13 cellular contexts compared by ENCODE assay signal in genomic region chr1:32764826-32765545, GRCh38. TPM values are rescaled to one million over a fixed set of nuclear protein-coding genes. Genes with fewer than 3 reads are reported as not detected.
A peak's percentile ranks its signal among the peaks of the same experiment; 100 is the strongest.
DNase-seq lines count a peak whose midpoint lies in the region; ATAC-seq, FAIRE-seq and TF ChIP-seq lines count a peak whose summit lies in the region.
"Had no signal": no experiment of that assay in that cellular context is flagged by ENCODE, and none has a peak within 500 bp of the region (broad histone marks: within the 10 kb centered on the region; RNA-seq: fewer than 3 reads in every experiment).

No MANE protein-coding gene starts in this region.

- TF ChIP-seq CTCF in heart right ventricle (IDR thresholded peaks at IDR 0.05) (no peak), Panc1 (IDR thresholded peaks at IDR 0.05) (no peak)

- in situ Hi-C loops in Panc1 (cut with HindIII; ENCODE audit: low pct_unique_long_range_greater_than_20kb, low sequenced_read_pairs): loop anchor here (10.0 kb wide), 1 partner anchor 50 kb away; no protein-coding TSS in a partner anchor

- H3K9ac ChIP-seq in iPS-15b (ENCODE audit: low read depth, low read length): peak overlapping the region; percentile 49

- no peaks in the 10 kb centered on the region for H3K9me3 ChIP-seq in heart right ventricle
- no peaks in the 10 kb centered on the region for H3K9me3 ChIP-seq in Panc1 (ENCODE audit: control insufficient read depth, insufficient read depth, low read depth, low read length)
- no peaks in the 10 kb centered on the region for H3K9me3 ChIP-seq in iPS-15b (ENCODE audit: control insufficient read depth, insufficient read depth, low read length)
- H3K9me3 ChIP-seq: MG63, tibial nerve had no signal

- CTCF ChIA-PET in Panc1 (lab: Charles Lee): interaction anchor here (0.7 to 1.6 kb wide), 2 partner anchors 33 to 53 kb away, joined by 5 read pairs; no protein-coding TSS in a partner anchor

- H3K4me1 ChIP-seq in heart right ventricle (peaks cover 0 to 32% (median 18%) of the 10 kb centered on the region in 9 donors), Panc1 (ENCODE audit: control insufficient read depth, insufficient read depth, low read length) (peaks cover 88% of the 10 kb centered on the region), iPS-15b (ENCODE audit: control insufficient read depth, insufficient read depth, low read length) (peaks cover 27% of the 10 kb centered on the region)

- H3K27me3 ChIP-seq in heart right ventricle (no peaks in the 10 kb centered on the region), Panc1 (ENCODE audit: control insufficient read depth, insufficient read depth, low read length) (no peaks in the 10 kb centered on the region), iPS-15b (ENCODE audit: control insufficient read depth, insufficient read depth, low read length) (no peaks in the 10 kb centered on the region)
- H3K27me3 ChIP-seq: MG63, tibial nerve had no signal

- H3K4me3 ChIP-seq in heart right ventricle: no peak overlapping the region
- no peak overlapping the region for H3K4me3 ChIP-seq in Panc1 (ENCODE audit: low read depth in 2 of 2, low read length in 2 of 2)
- H3K4me3 ChIP-seq in iPS-15b (ENCODE audit: low read depth, low read length): peak overlapping the region; percentile 82
- H3K4me3 ChIP-seq: MG63, tibial nerve had no signal

- BruUV-seq in Panc1 (replicated peaks; lab: Mats Ljungman, UMichigan): no TSS peak

- FAIRE-seq in urothelium cell line (lab: Jason Lieb, UNC): no peak

- POLR2A ChIA-PET in Panc1 (lab: Charles Lee): no interaction called here

- no peak overlapping the region for H3K27ac ChIP-seq in heart right ventricle
- H3K27ac ChIP-seq in Panc1 (ENCODE audit: low read length): peak overlapping the region; percentile 70

- 79% methylated on average over 6 of the region's 6 CpGs for WGBS in heart right ventricle, 2 donors

- H3K36me3 ChIP-seq in heart right ventricle (peaks cover 0 to 15% (median 0%) of the 10 kb centered on the region in 9 donors), Panc1 (ENCODE audit: control insufficient read depth, insufficient read depth, low read length) (no peaks in the 10 kb centered on the region), iPS-15b (ENCODE audit: control insufficient read depth, insufficient read depth, low read length) (peaks cover 21% of the 10 kb centered on the region)

- DNase-seq in left ventricle myocardium superior (peak; percentile 15), heart right ventricle (no peak), Panc1 (ENCODE audit: low read depth, low spot score) (no peak), H4 (ENCODE audit: low spot score) (no peak), urothelium cell line (ENCODE audit: low spot score) (no peak)
- no peak for DNase-seq in activated CD4-positive, alpha-beta T cell treated with anti-CD3 and anti-CD28 coated beads for 4 hours
- DNase-seq: activated CD4-positive, alpha-beta T cell treated with anti-CD3 and anti-CD28 coated beads, Interleukin-2, amount 10 ng/mL, durations not matched to agents 7 days and 5 days; activated gamma-delta T cell treated with Interleukin-2 at 50 U/mL for 16 hours; MG63; naive thymus-derived CD8-positive, alpha-beta T cell had no signal

- no peak for ATAC-seq in left ventricle myocardium superior
- ATAC-seq in heart right ventricle: no peak
- no peak for ATAC-seq in Panc1
- no peak for ATAC-seq in GM21786 (IDR thresholded peaks at IDR 0.05; ENCODE audit: unreplicated experiment)
- ATAC-seq: naive thymus-derived CD8-positive, alpha-beta T cell had no signal

- intact Hi-C loops in left ventricle myocardium superior (cut with micrococcal nuclease): no loop called here
- intact Hi-C loops in heart right ventricle (cut with DNase I): loop anchor here in 1 of 10 donors (5.0 kb wide), 1 partner anchor 43 kb away; no protein-coding TSS in a partner anchor
- intact Hi-C loops in Panc1 (cut with micrococcal nuclease; ENCODE audit: unreplicated experiment): no loop called here

RNA-seq across cellular contexts. Expression of gene YARS1, which starts 52.2 kb away (rescaled TPM):
- total RNA-seq in left ventricle myocardium superior (32.3 TPM), heart right ventricle (10 to 100 TPM; 26.2 to 48.5 (median 31.0) TPM), Panc1 (2021; ENCODE audit: unreplicated experiment) (120 TPM)
- 10 to 100 TPM; 20.5 to 48.5 TPM for polyA plus RNA-seq in heart right ventricle
- 184 TPM for polyA plus RNA-seq in Panc1 (2012; ENCODE audit: insufficient read length)
- total RNA-seq in H4 (2014; rRNA removed; shearing (Covaris generic)): 136 and 168 TPM in 2 replicates

RNA-seq across cellular contexts. Expression of gene S100PBP, which starts 52.5 kb away (rescaled TPM):
- total RNA-seq in left ventricle myocardium superior: 15.7 TPM
- 10 to 100 TPM in 8 of 10 donors, 1 to 10 TPM in 2; 9.2 to 18.0 (median 11.5) TPM for total RNA-seq in heart right ventricle
- 10 to 100 TPM in 1 of 2 donors, 1 to 10 TPM in 1; 3.7 to 19.2 TPM for polyA plus RNA-seq in heart right ventricle
- total RNA-seq in Panc1 (2021; ENCODE audit: unreplicated experiment): 55.4 TPM
- 25.8 TPM for polyA plus RNA-seq in Panc1 (2012; ENCODE audit: insufficient read length)
- total RNA-seq in H4 (2014; rRNA removed; shearing (Covaris generic)): 25.2 and 29.1 TPM in 2 replicates
